Comparison of ENCODE assay signal across 20 cellular contexts in genomic region chr10:32530231-32530630, GRCh38.
"Had no signal": no experiment of that assay in that cellular context is flagged by ENCODE, and none has a peak within 500 bp of the region (broad histone marks: within the 10 kb centered on the region; RNA-seq: fewer than 3 reads in every experiment).

No MANE protein-coding gene starts in this region.

- ATAC-seq: effector memory CD8-positive, alpha-beta T cell; esophagus mucosa; foreskin keratinocyte; gastrocnemius medialis; gastroesophageal sphincter; heart left ventricle; heart right ventricle had no signal

- DNase-seq: colonic mucosa; cortex of kidney; dermis blood vessel endothelial cell; dorsolateral prefrontal cortex; effector CD4-positive, alpha-beta T cell; effector CD8-positive, alpha-beta T cell; effector memory CD4-positive, alpha-beta T cell; effector memory CD8-positive, alpha-beta T cell; endodermal cell; erythroblast; esophagus squamous epithelium; foreskin fibroblast; foreskin keratinocyte; gastrocnemius medialis; glutamatergic neuron; head of caudate nucleus; heart left ventricle; heart right ventricle had no signal
